9 cellular contexts compared by ENCODE assay signal in the genomic region with DNA sequence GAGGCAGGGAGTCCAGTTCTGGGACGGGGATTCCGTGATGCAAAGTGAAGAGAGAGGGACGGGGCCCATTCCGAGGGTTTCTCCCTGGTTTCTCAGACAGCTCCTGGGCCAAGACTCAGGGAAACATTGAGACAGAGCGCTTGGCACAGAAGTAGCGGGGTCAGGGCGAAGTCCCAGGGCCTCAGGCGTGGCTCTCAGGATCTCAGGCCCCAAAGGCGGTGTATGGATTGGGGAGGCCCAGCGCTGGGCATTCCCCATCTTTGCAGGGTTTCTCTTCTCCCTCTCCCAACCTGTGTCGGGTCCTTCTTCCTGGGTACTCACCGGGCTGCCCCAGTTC. TPM values are rescaled to one million over a fixed set of nuclear protein-coding genes. Genes with fewer than 3 reads are reported as not detected.
DNase-seq lines count a peak whose midpoint lies in the region; ATAC-seq and TF ChIP-seq lines count a peak whose summit lies in the region.
"Had no signal": no experiment of that assay in that cellular context is flagged by ENCODE, and none has a peak within 500 bp of the region (broad histone marks: within the 10 kb centered on the region; RNA-seq: fewer than 3 reads in every experiment).

No MANE protein-coding gene starts in this region.

- CTCF ChIA-PET in activated naive CD4-positive, alpha-beta T cell treated with anti-CD3 and anti-CD28 coated beads, Interleukin-2, amount 10 ng/mL, durations not matched to agents 7 days and 5 days (lab: Charles Lee) = interaction anchor here (0.6 to 2.1 kb wide), 2 partner anchors 38 to 54 kb away, joined by 3 to 7 read pairs; no protein-coding TSS in a partner anchor

- peaks cover 62% of the 10 kb centered on the region for H3K27me3 Mint-ChIP-seq in activated naive CD4-positive, alpha-beta T cell treated with anti-CD3 and anti-CD28 coated beads, Interleukin-2, amount 10 ng/mL, durations not matched to agents 7 days and 5 days

- H3K27me3 ChIP-seq in endocrine pancreas (ENCODE audit: control insufficient read depth, insufficient read depth, low read length) = no peaks in the 10 kb centered on the region
- H3K27me3 ChIP-seq in upper lobe of right lung = peaks cover 9% of the 10 kb centered on the region

- H3K4me3 ChIP-seq in endocrine pancreas (ENCODE audit: control insufficient read depth, insufficient read depth, low read length) (peak overlapping the region; percentile 55), upper lobe of right lung (peak overlapping the region; percentile 78)

- intact Hi-C loops in upper lobe of right lung (cut with DNase I) = no loop called here

- H3K4me1 ChIP-seq in endocrine pancreas (ENCODE audit: control insufficient read depth, insufficient read depth, low read length) (no peaks in the 10 kb centered on the region), upper lobe of right lung (no peaks in the 10 kb centered on the region)

- no peak for TF ChIP-seq CTCF in upper lobe of right lung (IDR thresholded peaks at IDR 0.05)

- peaks cover 10% of the 10 kb centered on the region for H3K9me3 Mint-ChIP-seq in activated naive CD4-positive, alpha-beta T cell treated with anti-CD3 and anti-CD28 coated beads, Interleukin-2, amount 10 ng/mL, durations not matched to agents 7 days and 5 days

- H3K36me3 Mint-ChIP-seq in activated naive CD4-positive, alpha-beta T cell treated with anti-CD3 and anti-CD28 coated beads, Interleukin-2, amount 10 ng/mL, durations not matched to agents 7 days and 5 days = peaks cover 3% of the 10 kb centered on the region

- no peak overlapping the region for H3K27ac Mint-ChIP-seq in activated naive CD4-positive, alpha-beta T cell treated with anti-CD3 and anti-CD28 coated beads, Interleukin-2, amount 10 ng/mL, durations not matched to agents 7 days and 5 days

- H3K27ac ChIP-seq in upper lobe of right lung = peak overlapping the region; percentile 81

- ATAC-seq in upper lobe of right lung (peak; percentile 37), HG02852 (IDR thresholded peaks at IDR 0.05; ENCODE audit: unreplicated experiment) (no peak), HG02678 (IDR thresholded peaks at IDR 0.05; ENCODE audit: unreplicated experiment) (no peak)

- peak overlapping the region; percentile 84 for H3K4me3 Mint-ChIP-seq in activated naive CD4-positive, alpha-beta T cell treated with anti-CD3 and anti-CD28 coated beads, Interleukin-2, amount 10 ng/mL, durations not matched to agents 7 days and 5 days

- H3K36me3 ChIP-seq in endocrine pancreas (ENCODE audit: control insufficient read depth, insufficient read depth, low read length) (no peaks in the 10 kb centered on the region), upper lobe of right lung (no peaks in the 10 kb centered on the region)

- peak overlapping the region; percentile 76 for H3K9ac ChIP-seq in endocrine pancreas (ENCODE audit: control insufficient read depth, insufficient read depth, low read length)

- H3K4me1 Mint-ChIP-seq in activated naive CD4-positive, alpha-beta T cell treated with anti-CD3 and anti-CD28 coated beads, Interleukin-2, amount 10 ng/mL, durations not matched to agents 7 days and 5 days = peaks cover 15% of the 10 kb centered on the region

- no peak for DNase-seq in activated naive CD4-positive, alpha-beta T cell treated with anti-CD3 and anti-CD28 coated beads, Interleukin-2, amount 10 ng/mL, durations not matched to agents 7 days and 5 days
- no peak for DNase-seq in activated naive CD4-positive, alpha-beta T cell treated with anti-CD3 and anti-CD28 coated beads, Interleukin-2, amount 50 U/mL, for 16 hours
- DNase-seq in mucosa of gallbladder (ENCODE audit: low spot score) = peak; percentile 33
- no peak for DNase-seq in upper lobe of right lung
- no peak for DNase-seq in NCI-H2029 (lab: John Stamatoyannopoulos, UW)
- DNase-seq: NCI-H510A treated with DMSO at 0.1 percent for 48 hours had no signal

- no peaks in the 10 kb centered on the region for H3K9me3 ChIP-seq in endocrine pancreas (ENCODE audit: control insufficient read depth, low read length)
- no peaks in the 10 kb centered on the region for H3K9me3 ChIP-seq in upper lobe of right lung

RNA-seq across cellular contexts. Expression of gene HLA-G, which starts 35.9 kb away (rescaled TPM):
- total RNA-seq in mucosa of gallbladder (0.52 TPM), upper lobe of right lung (1.6 TPM)
